8 cellular contexts compared by ENCODE assay signal in the genomic region with DNA sequence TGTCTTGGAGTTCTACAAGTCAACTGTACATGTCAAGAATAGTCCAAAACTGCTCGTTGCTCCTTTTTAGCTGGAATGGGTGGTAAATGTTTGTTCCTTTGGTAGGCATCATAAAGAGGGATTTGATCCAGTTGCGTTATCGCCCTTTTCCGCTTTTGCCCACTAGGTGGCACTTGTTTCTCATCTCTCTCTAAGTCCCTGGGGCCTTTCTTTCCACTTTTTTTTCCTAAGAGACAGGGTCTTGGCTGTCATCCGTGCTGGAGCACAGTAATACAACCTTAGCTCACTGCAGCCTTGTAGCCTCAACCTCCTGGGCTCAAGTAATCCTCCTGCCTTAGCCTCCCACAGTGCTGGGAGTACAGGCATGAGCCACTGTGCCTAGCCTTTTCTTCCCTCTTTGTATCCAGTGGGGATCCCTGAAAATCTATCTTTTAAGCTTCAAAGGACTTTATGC. TPM values are rescaled to one million over a fixed set of nuclear protein-coding genes. Genes with fewer than 3 reads are reported as not detected.
DNase-seq lines count a peak whose midpoint lies in the region; ATAC-seq and TF ChIP-seq lines count a peak whose summit lies in the region.

No MANE protein-coding gene starts in this region.

- H3K9ac ChIP-seq in H9 (ENCODE audit: extremely low read depth, insufficient read length, low read length): no peak overlapping the region

- no peak overlapping the region for H4K91ac ChIP-seq in H9 (ENCODE audit: insufficient read length, low read depth, low read length)

- no peak overlapping the region for H3K4me3 ChIP-seq in right lobe of liver

- intact Hi-C loops in right lobe of liver (cut with DNase I): no loop called here

- no peak overlapping the region for H3K4me2 ChIP-seq in H9 (ENCODE audit: insufficient read depth, insufficient read length, low read length)

- no peak overlapping the region for H2BK15ac ChIP-seq in H9 (ENCODE audit: low read depth, low read length)

- no peak overlapping the region for H3K14ac ChIP-seq in H9 (ENCODE audit: insufficient read depth, low read length)

- no peaks in the 10 kb centered on the region for H4K20me1 ChIP-seq in H9 (ENCODE audit: control insufficient read depth, insufficient read depth, insufficient read length)

- no peak overlapping the region for H3K56ac ChIP-seq in H9 (ENCODE audit: insufficient read length, low read depth, low read length)

- no peak overlapping the region for H3K4me3 Mint-ChIP-seq in H9

- H3K27ac ChIP-seq in H9 (ENCODE audit: insufficient read length, low read depth, low read length): no peak overlapping the region
- no peak overlapping the region for H3K27ac ChIP-seq in right lobe of liver

- no peak overlapping the region for H3K4ac ChIP-seq in H9 (ENCODE audit: low read depth, low read length)

- H3K27ac Mint-ChIP-seq in H9: no peak overlapping the region

- H3K23ac ChIP-seq in H9 (ENCODE audit: insufficient read length, low read depth, low read length): no peak overlapping the region

- H3K4me1 Mint-ChIP-seq in H9: no peaks in the 10 kb centered on the region

- no peak overlapping the region for H2BK120ac ChIP-seq in H9 (ENCODE audit: low read depth, low read length, poor library complexity, severe bottlenecking)

- H4K5ac ChIP-seq in H9 (ENCODE audit: insufficient read length, low read depth, low read length): no peak overlapping the region

- no peak for TF ChIP-seq POLR2A in right lobe of liver (IDR thresholded peaks at IDR 0.05)

- no peaks in the 10 kb centered on the region for H3K79me1 ChIP-seq in H9 (ENCODE audit: insufficient read depth, low read depth, low read length, poor library complexity, severe bottlenecking)

- H2AFZ ChIP-seq in H9 (ENCODE audit: low read length): no peak overlapping the region

- no peak overlapping the region for H3T11ph ChIP-seq in H9 (ENCODE audit: low read length)

- no peaks in the 10 kb centered on the region for H3K9me3 Mint-ChIP-seq in H9

- H2AK5ac ChIP-seq in H9 (ENCODE audit: insufficient read length, low read length): no peak overlapping the region

- H2BK20ac ChIP-seq in H9 (ENCODE audit: low read depth, low read length, poor library complexity, severe bottlenecking): no peak overlapping the region

- no peaks in the 10 kb centered on the region for H3K9me3 ChIP-seq in H9 (ENCODE audit: control insufficient read depth, low read depth, low read length)
- H3K9me3 ChIP-seq in right lobe of liver: no peaks in the 10 kb centered on the region

- H3K27me3 Mint-ChIP-seq in H9 (ENCODE audit: low read depth): no peaks in the 10 kb centered on the region

- no CpG with 5 or more reads among the region's 5 CpGs for WGBS in H9 (ENCODE audit: extremely low coverage, insufficient read length, low lambda C conversion rate)
- WGBS in right lobe of liver (ENCODE audit: insufficient coverage, low coverage, low lambda C conversion rate, missing lambda C conversion rate): 0% methylated on average over 5 of the region's 5 CpGs

- H3K79me2 ChIP-seq in H9 (ENCODE audit: insufficient read depth, low read length): no peaks in the 10 kb centered on the region

- H2BK5ac ChIP-seq in H9 (ENCODE audit: insufficient read length, low read length): no peak overlapping the region

- ATAC-seq in right lobe of liver: peak; percentile 73 to 90 (median 80)
- no peak for ATAC-seq in GM21447 (IDR thresholded peaks at IDR 0.05; ENCODE audit: unreplicated experiment)

- peaks cover 0 to 30% (median 6%) of the 10 kb centered on the region in 4 donors for H3K36me3 ChIP-seq in right lobe of liver

- TF ChIP-seq CTCF in H9 (conservative IDR thresholded peaks at IDR 0.05) (peak; percentile 91), right lobe of liver (IDR thresholded peaks at IDR 0.05) (peak; percentile 70 to 87 (median 82))

- peak; percentile 53 to 72 for DNase-seq in AML-193 (lab: John Stamatoyannopoulos, UW)
- DNase-seq in H9: peak; percentile 65
- peak; percentile 60 for DNase-seq in NCI-H460 (ENCODE audit: extremely low read depth, low read depth)
- peak; percentile 40 to 52 for DNase-seq in activated CD4-positive, alpha-beta T cell treated with anti-CD3 and anti-CD28 coated beads for 24 hours (ENCODE audit: low read depth in 2 of 2)
- peak; percentile 89 for DNase-seq in dedifferentiated amniotic fluid mesenchymal stem cell (ENCODE audit: extremely low spot score)
- peak in 2 of 3 donors; percentile 47 to 61 for DNase-seq in right lobe of liver
- DNase-seq in stimulated activated CD8-positive, alpha-beta memory T cell treated with anti-CD3 and anti-CD28 coated beads, Interleukin-15, amount 100 ng/mL, for 1 hour (ENCODE audit: low read depth): peak; percentile 47

- no peak overlapping the region for H3K18ac ChIP-seq in H9 (ENCODE audit: insufficient read length, low read depth, low read length)

- H2BK12ac ChIP-seq in H9 (ENCODE audit: insufficient read length, low read depth, low read length): no peak overlapping the region

- peaks cover 0 to 44% (median 22%) of the 10 kb centered on the region in 3 experiments; a peak in 4 of 7 replicates for H3K36me3 Mint-ChIP-seq in H9 (ENCODE audit: insufficient read depth in 1 of 3, low read depth in 3 of 3)

- H3K27me3 ChIP-seq in H9 (ENCODE audit: insufficient read depth, low read length) (no peaks in the 10 kb centered on the region), right lobe of liver (no peaks in the 10 kb centered on the region)

- H3K4me1 ChIP-seq in H9 (ENCODE audit: insufficient read depth, low read length): no peaks in the 10 kb centered on the region
- H3K4me1 ChIP-seq in right lobe of liver: no peaks in the 10 kb centered on the region

- H3K23me2 ChIP-seq in H9 (ENCODE audit: insufficient read length, low read depth, low read length, poor library complexity, severe bottlenecking): no peaks in the 10 kb centered on the region

- no peak overlapping the region for H4K8ac ChIP-seq in H9 (replicated peaks; ENCODE audit: insufficient read length, low read depth, low read length)

RNA-seq across cellular contexts. Expression of gene GTPBP2, which starts 20.7 kb away (rescaled TPM):
- total RNA-seq in H9 (2021): 67.6 and 72.2 TPM in 2 replicates
- 121 and 144 TPM in 2 replicates for total RNA-seq in NCI-H460 (2014; rRNA removed; shearing (Covaris generic))
- 209 and 239 TPM in 2 replicates for polyA plus RNA-seq in NCI-H460 (2014; cell fraction: nucleus; rRNA removed)
- total RNA-seq in right lobe of liver: 10 to 100 TPM; 12.5 to 39.9 (median 19.2) TPM

RNA-seq across cellular contexts. Expression of gene MAD2L1BP, which starts 27.3 kb away (rescaled TPM):
- 46.3 and 47.6 TPM in 2 replicates for total RNA-seq in H9 (2021)
- 23.9 and 24.1 TPM in 2 replicates for total RNA-seq in NCI-H460 (2014; rRNA removed; shearing (Covaris generic))
- polyA plus RNA-seq in NCI-H460 (2014; cell fraction: nucleus; rRNA removed): 17.0 and 38.5 TPM in 2 replicates
- total RNA-seq in right lobe of liver: 10 to 100 TPM; 11.7 to 31.7 (median 14.6) TPM

RNA-seq across cellular contexts. Expression of gene POLH, which starts 32.4 kb away (rescaled TPM):
- total RNA-seq in H9 (2021) (12.6 and 15.1 TPM in 2 replicates), right lobe of liver (1 to 10 TPM; 5.1 to 9.3 (median 6.8) TPM)
- 8.3 and 8.7 TPM in 2 replicates for total RNA-seq in NCI-H460 (2014; rRNA removed; shearing (Covaris generic))
- 8.3 and 11.0 TPM in 2 replicates for polyA plus RNA-seq in NCI-H460 (2014; cell fraction: nucleus; rRNA removed)

RNA-seq across cellular contexts. Expression of gene XPO5, which starts 32.5 kb away (rescaled TPM):
- total RNA-seq in H9 (2021) (107 and 114 TPM in 2 replicates), right lobe of liver (10 to 100 TPM; 11.3 to 16.3 (median 12.6) TPM)
- 55.3 and 56.2 TPM in 2 replicates for total RNA-seq in NCI-H460 (2014; rRNA removed; shearing (Covaris generic))
- polyA plus RNA-seq in NCI-H460 (2014; cell fraction: nucleus; rRNA removed): 36.2 and 43.4 TPM in 2 replicates

RNA-seq across cellular contexts. Expression of gene RSPH9, which starts 36.5 kb away (rescaled TPM):
- 0.39 and 0.50 TPM in 2 replicates for total RNA-seq in H9 (2021)
- total RNA-seq in NCI-H460 (2014; rRNA removed; shearing (Covaris generic)): 0.42 and 0.61 TPM in 2 replicates
- polyA plus RNA-seq in NCI-H460 (2014; cell fraction: nucleus; rRNA removed): not detected in 2 replicates
- total RNA-seq in right lobe of liver: not detected
